In genomic region chr11:32792111-32792947, GRCh38 we compare ENCODE assay signal across 11 cellular contexts. TPM values are rescaled to one million over a fixed set of nuclear protein-coding genes. Genes with fewer than 3 reads are reported as not detected.
A peak's percentile ranks its signal among the peaks of the same experiment; 100 is the strongest.
DNase-seq lines count a peak whose midpoint lies in the region; ATAC-seq, FAIRE-seq and TF ChIP-seq lines count a peak whose summit lies in the region.
"Had no signal": no experiment of that assay in that cellular context is flagged by ENCODE, and none has a peak within 500 bp of the region (broad histone marks: within the 10 kb centered on the region; RNA-seq: fewer than 3 reads in every experiment).

No MANE protein-coding gene starts in this region.

- H3K27me3 ChIP-seq in bronchial epithelial cell (ENCODE audit: control insufficient read depth, insufficient read depth, low read length): no peaks in the 10 kb centered on the region
- no peaks in the 10 kb centered on the region for H3K27me3 ChIP-seq in pancreas
- peaks cover 1% of the 10 kb centered on the region; the same call in 1 of the 2 replicates for H3K27me3 ChIP-seq in SJCRH30
- H3K27me3 ChIP-seq: thyroid gland had no signal

- 27 to 30% methylated on average over 6 of the region's 6 CpGs for WGBS in pancreas, 2 donors

- H3K9me3 ChIP-seq in pancreas (no peaks in the 10 kb centered on the region), SJCRH30 (replicated peaks) (no peaks in the 10 kb centered on the region)
- H3K9me3 ChIP-seq: thyroid gland had no signal

- H3K27ac ChIP-seq in pancreas (no peak overlapping the region), SJCRH30 (no peak overlapping the region)
- H3K27ac ChIP-seq: thyroid gland had no signal

- no peak overlapping the region for H3K4me3 Mint-ChIP-seq in nephron progenitor cell
- H3K4me3 Mint-ChIP-seq: dendritic cell treated with granulocyte-macrophage colony-stimulating factor and Interleukin-4, amounts not matched to agents 40 ng/mL and 50 ng/mL, for 4 days had no signal

- peaks cover 22% of the 10 kb centered on the region for H3K27me3 Mint-ChIP-seq in nephron progenitor cell (ENCODE audit: low read depth, poor library complexity)
- H3K27me3 Mint-ChIP-seq: dendritic cell treated with granulocyte-macrophage colony-stimulating factor and Interleukin-4, amounts not matched to agents 40 ng/mL and 50 ng/mL, for 4 days had no signal

- peaks cover 13% of the 10 kb centered on the region for H3K4me1 Mint-ChIP-seq in nephron progenitor cell

- peak; percentile 73 for DNase-seq in bronchial epithelial cell (ENCODE audit: low read depth)
- no peak for DNase-seq in pancreas
- DNase-seq in SJCRH30: no peak
- no peak for DNase-seq in NCI-H2029 (lab: John Stamatoyannopoulos, UW)
- no peak for DNase-seq in SW 1271 (lab: John Stamatoyannopoulos, UW)
- DNase-seq in nephron progenitor cell: no peak
- DNase-seq: HFFc6 had no signal

- FAIRE-seq in bronchial epithelial cell (lab: Jason Lieb, UNC) (no peak), pancreas (lab: Jason Lieb, UNC) (no peak)

- no peak overlapping the region for H3K4me3 ChIP-seq in bronchial epithelial cell (ENCODE audit: low read depth, low read length)
- H3K4me3 ChIP-seq in pancreas: peak overlapping the region in 1 of 4 donors; percentile 22
- no peak overlapping the region for H3K4me3 ChIP-seq in SJCRH30
- H3K4me3 ChIP-seq: thyroid gland had no signal

- no peak overlapping the region for H3K27ac Mint-ChIP-seq in nephron progenitor cell
- H3K27ac Mint-ChIP-seq: dendritic cell treated with granulocyte-macrophage colony-stimulating factor and Interleukin-4, amounts not matched to agents 40 ng/mL and 50 ng/mL, for 4 days; HFFc6 had no signal

- no peaks in the 10 kb centered on the region for H3K36me3 ChIP-seq in bronchial epithelial cell (ENCODE audit: control insufficient read depth, insufficient read depth, low read length)
- no peaks in the 10 kb centered on the region for H3K36me3 ChIP-seq in pancreas
- no peaks in the 10 kb centered on the region for H3K36me3 ChIP-seq in SJCRH30
- H3K36me3 ChIP-seq: thyroid gland had no signal

- no peak for TF ChIP-seq CTCF in bronchial epithelial cell (IDR thresholded peaks at IDR 0.05; ENCODE audit: insufficient read depth, low read length, severe bottlenecking)
- TF ChIP-seq CTCF in pancreas (IDR thresholded peaks at IDR 0.05): no peak
- TF ChIP-seq CTCF in nephron progenitor cell (IDR thresholded peaks at IDR 0.05): no peak

- intact Hi-C loops in pancreas (cut with DNase I): loop anchor here in 2 of 3 donors (10.0 kb wide), 2 partner anchors 468 to 478 kb away; no protein-coding TSS in a partner anchor

- no peaks in the 10 kb centered on the region for H3K4me1 ChIP-seq in pancreas
- H3K4me1 ChIP-seq in SJCRH30: no peaks in the 10 kb centered on the region
- H3K4me1 ChIP-seq: thyroid gland had no signal

- H3K36me3 Mint-ChIP-seq in nephron progenitor cell (ENCODE audit: low read depth): no peaks in the 10 kb centered on the region

- H3K9me3 Mint-ChIP-seq in nephron progenitor cell: no peaks in the 10 kb centered on the region
- H3K9me3 Mint-ChIP-seq: dendritic cell treated with granulocyte-macrophage colony-stimulating factor and Interleukin-4, amounts not matched to agents 40 ng/mL and 50 ng/mL, for 4 days; HFFc6 had no signal

- peak; percentile 28 for ATAC-seq in GM18907 (IDR thresholded peaks at IDR 0.05; ENCODE audit: unreplicated experiment)
- peak; percentile 31 for ATAC-seq in HG03095 (IDR thresholded peaks at IDR 0.05; ENCODE audit: unreplicated experiment)
- peak; percentile 24 to 70 (median 56) for ATAC-seq in pancreas

RNA-seq across cellular contexts. Expression of gene CCDC73, which starts 2.1 kb away (rescaled TPM):
- total RNA-seq in bronchial epithelial cell (0.13 TPM in 1 of 2 replicates, not detected in the other), pancreas (under 1 TPM in 1 of 6 donors, not detected in 5; 0.06 TPM)
- polyA plus RNA-seq in pancreas: not detected
- 0.02 TPM in 1 of 2 replicates, not detected in the other for total RNA-seq in SJCRH30 (2014; rRNA removed; shearing (Covaris generic))
- total RNA-seq: HFFc6 had no signal

RNA-seq across cellular contexts. Expression of gene PRRG4, which starts 37.4 kb away (rescaled TPM):
- 3.7 and 7.7 TPM in 2 replicates for total RNA-seq in bronchial epithelial cell
- 1 to 10 TPM; 1.6 to 7.3 (median 2.0) TPM for total RNA-seq in pancreas
- polyA plus RNA-seq in pancreas: 1 to 10 TPM; 1.3 to 2.7 TPM
- not detected in 2 replicates for total RNA-seq in SJCRH30 (2014; rRNA removed; shearing (Covaris generic))
- total RNA-seq: HFFc6 had no signal
